ENCODE assay signal across 9 cellular contexts in genomic region chr15:98160236-98160635, GRCh38.
DNase-seq lines count a peak whose midpoint lies in the region; ATAC-seq and TF ChIP-seq lines count a peak whose summit lies in the region.
"Had no signal": no experiment of that assay in that cellular context is flagged by ENCODE, and none has a peak within 500 bp of the region (broad histone marks: within the 10 kb centered on the region; RNA-seq: fewer than 3 reads in every experiment).

No MANE protein-coding gene starts in this region.

- peak overlapping the region; percentile 37; the same call in 1 of the 2 replicates for H3K9ac ChIP-seq in OCI-LY1 (ENCODE audit: low read length)

- H3K27ac ChIP-seq in OCI-LY1 (ENCODE audit: low read depth, low read length, poor library complexity, severe bottlenecking) (peak overlapping the region; percentile 88), ovary (no peak overlapping the region)

- no peak overlapping the region for H2AFZ ChIP-seq in OCI-LY1 (ENCODE audit: low read length)

- H3K4me1 Mint-ChIP-seq in activated CD4-positive, alpha-beta T cell treated with anti-CD3 and anti-CD28 coated beads, Interleukin-2, amount 10 ng/mL, durations not matched to agents 24 days and 14 days, result peaks cover 17% of the 10 kb centered on the region

- DNase-seq in activated CD4-positive, alpha-beta T cell treated with anti-CD3 and anti-CD28 coated beads, Interleukin-2, amount 10 ng/mL, durations not matched to agents 24 days and 14 days, result peak; percentile 91
- DNase-seq in activated CD4-positive, alpha-beta T cell treated with anti-CD3 and anti-CD28 coated beads, Interleukin-2, amount 50 U/mL, for 1 hour, result no peak
- DNase-seq in retina (peak; percentile 56), ovary (no peak), mesenteric fat pad (ENCODE audit: low spot score) (no peak), NCI-H1694 (lab: John Stamatoyannopoulos, UW) (no peak)
- DNase-seq: hippocampal formation had no signal

- ATAC-seq in HG02981 (IDR thresholded peaks at IDR 0.05; ENCODE audit: unreplicated experiment), result peak; percentile 98

- no peak for TF ChIP-seq EP300 in ovary (IDR thresholded peaks at IDR 0.05)

- H3K36me3 ChIP-seq in OCI-LY1 (ENCODE audit: insufficient read depth, low read length), result peaks cover 10% of the 10 kb centered on the region
- no peaks in the 10 kb centered on the region for H3K36me3 ChIP-seq in ovary

- H4K20me1 ChIP-seq in OCI-LY1 (ENCODE audit: insufficient read depth, low read length), result no peaks in the 10 kb centered on the region

- H3K27me3 ChIP-seq in OCI-LY1 (ENCODE audit: insufficient read depth, low read length) (no peaks in the 10 kb centered on the region), ovary (no peaks in the 10 kb centered on the region)

- TF ChIP-seq CTCF in OCI-LY1 (IDR thresholded peaks at IDR 0.05; ENCODE audit: low read length), result no peak
- TF ChIP-seq CTCF in ovary (IDR thresholded peaks at IDR 0.05), result no peak

- peaks cover 10% of the 10 kb centered on the region; the same call in 1 of the 2 replicates for H3K9me3 ChIP-seq in OCI-LY1 (ENCODE audit: low read length)
- H3K9me3 ChIP-seq in ovary, result no peaks in the 10 kb centered on the region

- H3K36me3 Mint-ChIP-seq in activated CD4-positive, alpha-beta T cell treated with anti-CD3 and anti-CD28 coated beads, Interleukin-2, amount 10 ng/mL, durations not matched to agents 24 days and 14 days (ENCODE audit: low read depth), result no peaks in the 10 kb centered on the region

- H3K79me2 ChIP-seq in OCI-LY1 (ENCODE audit: insufficient read depth, low read length), result no peaks in the 10 kb centered on the region

- TF ChIP-seq POLR2A in ovary (IDR thresholded peaks at IDR 0.05), result no peak

- H3K9me3 Mint-ChIP-seq in activated CD4-positive, alpha-beta T cell treated with anti-CD3 and anti-CD28 coated beads, Interleukin-2, amount 10 ng/mL, durations not matched to agents 24 days and 14 days, result no peaks in the 10 kb centered on the region

- peak overlapping the region; percentile 38 for H3K27ac Mint-ChIP-seq in activated CD4-positive, alpha-beta T cell treated with anti-CD3 and anti-CD28 coated beads, Interleukin-2, amount 10 ng/mL, durations not matched to agents 24 days and 14 days

- peak overlapping the region; percentile 33 for H3K4me3 Mint-ChIP-seq in activated CD4-positive, alpha-beta T cell treated with anti-CD3 and anti-CD28 coated beads, Interleukin-2, amount 10 ng/mL, durations not matched to agents 24 days and 14 days

- no peaks in the 10 kb centered on the region for H3F3A ChIP-seq in OCI-LY1 (ENCODE audit: insufficient read depth, low read length)

- peaks cover 11% of the 10 kb centered on the region for H3K27me3 Mint-ChIP-seq in activated CD4-positive, alpha-beta T cell treated with anti-CD3 and anti-CD28 coated beads, Interleukin-2, amount 10 ng/mL, durations not matched to agents 24 days and 14 days

- H3K4me3 ChIP-seq in OCI-LY1 (ENCODE audit: low read depth, low read length, poor library complexity, severe bottlenecking) (peak overlapping the region; percentile 19), ovary (no peak overlapping the region)

- 39 to 53% (median 49%) methylated on average over 8 of the region's 8 CpGs for WGBS in ovary, 3 donors

- H3K4me1 ChIP-seq in OCI-LY1 (ENCODE audit: insufficient read depth, low read length, severe bottlenecking) (peaks cover 86% of the 10 kb centered on the region), ovary (ENCODE audit: insufficient read depth) (no peaks in the 10 kb centered on the region)

- intact Hi-C loops in activated CD4-positive, alpha-beta T cell treated with anti-CD3 and anti-CD28 coated beads, Interleukin-2, amount 10 ng/mL, durations not matched to agents 24 days and 14 days (cut with micrococcal nuclease), result no loop called here
- intact Hi-C loops in ovary (cut with DNase I), result no loop called here

- H3K4me2 ChIP-seq in OCI-LY1 (ENCODE audit: low read length), result peak overlapping the region; percentile 46

- H3K9me2 ChIP-seq in OCI-LY1 (ENCODE audit: low read depth, low read length), result no peaks in the 10 kb centered on the region

Comparison
In these comparisons a context has a peak if more than half of its experiments do, and no peak if none do; other contexts are left out.
1. DNase-seq: peak in activated CD4-positive, alpha-beta T cell treated with anti-CD3 and anti-CD28 coated beads, Interleukin-2, amount 10 ng/mL, durations not matched to agents 24 days and 14 days (single experiment) and retina (single experiment); none in activated CD4-positive, alpha-beta T cell treated with anti-CD3 and anti-CD28 coated beads, Interleukin-2, amount 50 U/mL, for 1 hour (single experiment), ovary (0 of 5), mesenteric fat pad (single experiment) and NCI-H1694 (single experiment).